8 cellular contexts compared by ENCODE assay signal in genomic region chr18:47930844-47931706, GRCh38. TPM values are rescaled to one million over a fixed set of nuclear protein-coding genes. Genes with fewer than 3 reads are reported as not detected.
DNase-seq lines count a peak whose midpoint lies in the region; ATAC-seq, FAIRE-seq and TF ChIP-seq lines count a peak whose summit lies in the region.

No MANE protein-coding gene starts in this region.

- TF ChIP-seq CTCF in AG09309 (IDR thresholded peaks at IDR 0.05; ENCODE audit: control insufficient read depth, insufficient read depth, low read depth, low read length, missing control alignments) (no peak), keratinocyte (optimal IDR thresholded peaks at IDR 0.05 in 1 of 3, IDR thresholded peaks at IDR 0.05 in 1 of 3, conservative IDR thresholded peaks at IDR 0.05 in 1 of 3; ENCODE audit: extremely low read depth in 1 of 3, insufficient read depth in 2 of 3, low read length in 3 of 3) (no peak)

- peak overlapping the region; percentile 99 for H3K9ac ChIP-seq in keratinocyte (ENCODE audit: control insufficient read depth, extremely low read depth, insufficient read depth, low read length)

- no peaks in the 10 kb centered on the region for H3K9me3 ChIP-seq in keratinocyte (ENCODE audit: control insufficient read depth, low read depth, low read length)

- dilution Hi-C loops in keratinocyte (cut with MboI; ENCODE audit: extremely low pct_ligation_motif_present, low sequenced_read_pairs) = no loop called here

- H3K27ac ChIP-seq in keratinocyte (ENCODE audit: control insufficient read depth, insufficient read depth, low read length) = peak overlapping the region; percentile 99

- no peak for FAIRE-seq in keratinocyte (lab: Jason Lieb, UNC)

- no peaks in the 10 kb centered on the region for H3K27me3 ChIP-seq in keratinocyte (ENCODE audit: control insufficient read depth, extremely low read depth, insufficient read depth, low read length)

- no peaks in the 10 kb centered on the region for H4K20me1 ChIP-seq in keratinocyte (ENCODE audit: control insufficient read depth, extremely low read depth, insufficient read depth, low read length)

- peak overlapping the region; percentile 70 for H3K4me3 Mint-ChIP-seq in central memory CD8-positive, alpha-beta T cell

- peak overlapping the region; percentile 83 for H3K4me2 ChIP-seq in keratinocyte (ENCODE audit: control insufficient read depth, extremely low read depth, insufficient read depth, low read depth, low read length)

- peak overlapping the region; percentile 68 for H3K4me3 ChIP-seq in AG09309 (ENCODE audit: control insufficient read depth, low read depth, low read length)
- H3K4me3 ChIP-seq in keratinocyte (ENCODE audit: control insufficient read depth in 2 of 3, extremely low read depth in 1 of 3, insufficient read depth in 2 of 3, low read depth in 1 of 3, low read length in 3 of 3) = peak overlapping the region; percentile 63 to 88 (median 63)

- no peaks in the 10 kb centered on the region for H3K9me3 Mint-ChIP-seq in central memory CD8-positive, alpha-beta T cell

- no peaks in the 10 kb centered on the region for H3K36me3 ChIP-seq in keratinocyte (ENCODE audit: control insufficient read depth in 2 of 2, extremely low read depth in 1 of 2, insufficient read depth in 2 of 2, low read length in 2 of 2)

- H2AFZ ChIP-seq in keratinocyte (ENCODE audit: control insufficient read depth, low read length) = peak overlapping the region; percentile 82

- DNase-seq in AG09309 (ENCODE audit: low read depth) = peak; percentile 75
- DNase-seq in NCI-H345 (lab: John Stamatoyannopoulos, UW) = peak; percentile 97
- DNase-seq in activated CD4-positive, CD25-positive, alpha-beta regulatory T cell treated with anti-CD3 and anti-CD28 coated beads, Interleukin-2, amount 50 U/mL, for 16 hours (ENCODE audit: low read depth, low spot score) = peak; percentile 89
- peak; percentile 86 to 87 for DNase-seq in central memory CD8-positive, alpha-beta T cell (ENCODE audit: low spot score in 2 of 2)
- DNase-seq in keratinocyte (ENCODE audit: low read depth, low spot score) = peak; percentile 45
- peak; percentile 86 to 96 (median 92) for DNase-seq in stimulated activated CD4-positive, alpha-beta T cell treated with anti-CD3 and anti-CD28 coated beads, Interleukin-12 subunit alpha, Interleukin-12 subunit beta, amount 100 ng/mL, for 48 hours (ENCODE audit: low read depth in 2 of 3, low spot score in 1 of 3)

- peaks cover 16% of the 10 kb centered on the region for H3K4me1 ChIP-seq in keratinocyte (ENCODE audit: control insufficient read depth, extremely low read depth, insufficient read depth, low read length)

- H3K27me3 Mint-ChIP-seq in central memory CD8-positive, alpha-beta T cell = no peaks in the 10 kb centered on the region

- H3K9me1 ChIP-seq in keratinocyte (ENCODE audit: control insufficient read depth, extremely low read depth, insufficient read depth, low read length) = no peaks in the 10 kb centered on the region

- H3K79me2 ChIP-seq in keratinocyte (ENCODE audit: control insufficient read depth, insufficient read depth, low read length) = peaks cover 35% of the 10 kb centered on the region

- peaks cover 42% of the 10 kb centered on the region for H3K4me1 Mint-ChIP-seq in central memory CD8-positive, alpha-beta T cell

- ATAC-seq in GM19025 (IDR thresholded peaks at IDR 0.05; ENCODE audit: low read depth, unreplicated experiment) = peak; percentile 81
- peak; percentile 84 for ATAC-seq in HG03280 (IDR thresholded peaks at IDR 0.05; ENCODE audit: unreplicated experiment)
- ATAC-seq in central memory CD8-positive, alpha-beta T cell (replicated peaks; ENCODE audit: extremely low read depth, poor library complexity, severe bottlenecking) = peak; percentile 81

- peak overlapping the region; percentile 84 for H3K27ac Mint-ChIP-seq in central memory CD8-positive, alpha-beta T cell (ENCODE audit: low read depth)

- peaks cover 15% of the 10 kb centered on the region for H3K36me3 Mint-ChIP-seq in central memory CD8-positive, alpha-beta T cell (ENCODE audit: insufficient read depth)

RNA-seq across cellular contexts. Expression of gene SMAD2, which starts 0.6 kb away (rescaled TPM):
- polyA plus RNA-seq in keratinocyte = 69.9 to 87.1 TPM (median 80.2 TPM) in 3 replicates
- 81.2 TPM for polyA plus RNA-seq in keratinocyte (2011; ENCODE audit: low read depth)
- polyA plus RNA-seq in keratinocyte (2011; cell fraction: cytosol; rRNA removed) = 75.3 and 131 TPM in 2 replicates
- 54.5 and 60.1 TPM in 2 replicates for polyA plus RNA-seq in keratinocyte (2011; cell fraction: nucleus; rRNA removed)
- 68.2 and 73.1 TPM in 2 replicates for polyA plus RNA-seq in keratinocyte (2012; ENCODE audit: low replicate concordance)
- 35.2 to 158 TPM (median 84.9 TPM) in 3 replicates for polyA minus RNA-seq in keratinocyte
- polyA minus RNA-seq in keratinocyte (2011; cell fraction: cytosol; rRNA and poly(A)+ RNA removed) = 71.6 TPM
- 27.5 and 70.2 TPM in 2 replicates for polyA minus RNA-seq in keratinocyte (2011; cell fraction: nucleus; rRNA and poly(A)+ RNA removed)

Comparison
In these comparisons a context has a peak if more than half of its experiments do, and no peak if none do; other contexts are left out.
1. Peak in every context shown above with its lines: DNase-seq, ATAC-seq, H3K4me3 ChIP-seq and H3K27ac ChIP-seq.
2. DNase-seq: peak in every context shown above with its lines; median percentile 97 in NCI-H345; 92 in stimulated activated CD4-positive, alpha-beta T cell treated with anti-CD3 and anti-CD28 coated beads, Interleukin-12 subunit alpha, Interleukin-12 subunit beta, amount 100 ng/mL, for 48 hours; 89 in activated CD4-positive, CD25-positive, alpha-beta regulatory T cell treated with anti-CD3 and anti-CD28 coated beads, Interleukin-2, amount 50 U/mL, for 16 hours; 86 in central memory CD8-positive, alpha-beta T cell; 75 in AG09309; 45 in keratinocyte.